17 cellular contexts compared by ENCODE assay signal in the genomic region with DNA sequence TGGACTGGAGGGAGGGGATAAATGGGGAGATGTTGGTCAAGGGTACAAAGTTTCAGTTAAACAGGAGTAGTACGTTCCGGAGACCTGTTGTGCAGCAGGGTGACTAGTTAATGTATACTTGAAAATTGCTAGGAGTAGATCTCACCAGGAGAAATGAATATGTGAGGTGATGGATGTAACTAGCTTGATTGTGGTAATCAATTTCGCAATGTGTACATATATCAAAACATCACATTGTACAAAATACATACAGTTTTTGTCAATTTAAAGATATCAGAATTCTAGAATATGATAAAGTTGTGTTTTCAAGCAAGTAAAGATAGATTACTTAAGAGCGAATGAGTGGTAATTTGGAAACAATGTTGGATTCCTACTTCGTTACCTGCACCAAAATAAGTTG. TPM values are rescaled to one million over a fixed set of nuclear protein-coding genes. Genes with fewer than 3 reads are reported as not detected.
DNase-seq lines count a peak whose midpoint lies in the region; ATAC-seq and TF ChIP-seq lines count a peak whose summit lies in the region.
"Had no signal": no experiment of that assay in that cellular context is flagged by ENCODE, and none has a peak within 500 bp of the region (broad histone marks: within the 10 kb centered on the region; RNA-seq: fewer than 3 reads in every experiment).

No MANE protein-coding gene starts in this region.

- BruUV-seq in IMR-90 (replicated peaks; lab: Mats Ljungman, UMichigan), result no TSS peak

- no peaks in the 10 kb centered on the region for H3K9me3 Mint-ChIP-seq in activated naive CD4-positive, alpha-beta T cell treated with anti-CD3 and anti-CD28 coated beads, Interleukin-2, amount 50 U/mL, for 24 hours
- H3K9me3 Mint-ChIP-seq in activated naive CD4-positive, alpha-beta T cell treated with anti-CD3 and anti-CD28 coated beads, Interleukin-2, amount 50 U/mL, for 72 hours, result no peaks in the 10 kb centered on the region
- H3K9me3 Mint-ChIP-seq in neural crest cell, result no peaks in the 10 kb centered on the region
- H3K9me3 Mint-ChIP-seq: CD8-positive, alpha-beta memory T cell; GM23338 had no signal

- no peaks in the 10 kb centered on the region for H3K9me1 ChIP-seq in IMR-90 (ENCODE audit: insufficient read depth, low read length)

- intact Hi-C loops in IMR-90 (cut with micrococcal nuclease), result no loop called here
- intact Hi-C loops in mucosa of descending colon (cut with DNase I, micrococcal nuclease), result no loop called here

- H2AK5ac ChIP-seq in IMR-90 (ENCODE audit: low read depth, low read length), result no peak overlapping the region
- H2AK5ac ChIP-seq in mesendoderm (ENCODE audit: low read length), result no peak overlapping the region

- CTCF ChIA-PET in IMR-90 (lab: Yijun Ruan, JAX), result interaction anchor here (1.5 to 1.6 kb wide), 2 partner anchors 13 to 108 kb away, joined by 3 to 10 read pairs; a partner anchor contains a TSS

- no peak overlapping the region for H3K18ac ChIP-seq in IMR-90 (ENCODE audit: low read depth, low read length)
- H3K18ac ChIP-seq in mesendoderm (ENCODE audit: low read length), result no peak overlapping the region

- WGBS in IMR-90 (ENCODE audit: extremely low coverage in 2 of 2, insufficient read length in 1 of 2), 2 experiments, result 30% methylated on average over 2 of the region's 5 CpGs; no CpG with 5 or more reads in 1 of the 2 experiments
- no CpG with 5 or more reads among the region's 5 CpGs for WGBS in mesendoderm (ENCODE audit: extremely low coverage, insufficient coverage, low lambda C conversion rate)

- no peak overlapping the region for H2BK20ac ChIP-seq in IMR-90 (ENCODE audit: low read depth, low read length)

- H3K9me3 ChIP-seq in IMR-90 (ENCODE audit: control insufficient read depth, insufficient read depth, low read length), result no peaks in the 10 kb centered on the region
- no peaks in the 10 kb centered on the region for H3K9me3 ChIP-seq in T-helper 17 cell (ENCODE audit: control insufficient read depth, low read length, poor library complexity, severe bottlenecking)
- H3K9me3 ChIP-seq in mucosa of descending colon, result no peaks in the 10 kb centered on the region
- H3K9me3 ChIP-seq: BE2C had no signal

- dilution Hi-C loops in IMR-90 (cut with HindIII; ENCODE audit: low sequenced_read_pairs, unreplicated experiment), result no loop called here

- in situ Hi-C loops in IMR-90 (cut with MboI; ENCODE audit: low sequenced_read_pairs), result no loop called here

- H3K56ac ChIP-seq in IMR-90 (ENCODE audit: extremely low read depth, insufficient read depth, low read length) (no peak overlapping the region), mesendoderm (ENCODE audit: low read length) (no peak overlapping the region)

- H2AK9ac ChIP-seq in IMR-90 (replicated peaks; ENCODE audit: low read depth, low read length, poor library complexity), result no peak overlapping the region

- H2BK120ac ChIP-seq in IMR-90 (ENCODE audit: low read depth, low read length) (no peak overlapping the region), mesendoderm (ENCODE audit: low read depth, low read length) (no peak overlapping the region)

- H3K79me2 ChIP-seq in mesendoderm (ENCODE audit: control insufficient read depth, insufficient read depth, low read length), result no peaks in the 10 kb centered on the region

- H3K27me3 Mint-ChIP-seq in activated naive CD4-positive, alpha-beta T cell treated with anti-CD3 and anti-CD28 coated beads, Interleukin-2, amount 50 U/mL, for 24 hours, result no peaks in the 10 kb centered on the region
- H3K27me3 Mint-ChIP-seq in T-helper 17 cell (no peaks in the 10 kb centered on the region), neural crest cell (ENCODE audit: low read depth) (peaks cover 6% of the 10 kb centered on the region)
- H3K27me3 Mint-ChIP-seq: CD4-positive, CD25-positive, alpha-beta regulatory T cell; CD8-positive, alpha-beta memory T cell had no signal

- H2BK15ac ChIP-seq in IMR-90 (ENCODE audit: low read depth, low read length), result no peak overlapping the region
- H2BK15ac ChIP-seq in mesendoderm (replicated peaks; ENCODE audit: low read depth), result no peak overlapping the region

- no peak for TF ChIP-seq CTCF in IMR-90 (conservative IDR thresholded peaks at IDR 0.05; ENCODE audit: low read depth, low read length)
- TF ChIP-seq CTCF in neural crest cell (conservative IDR thresholded peaks at IDR 0.05), result no peak
- TF ChIP-seq CTCF in mucosa of descending colon (IDR thresholded peaks at IDR 0.05), result no peak

- H3K4me1 ChIP-seq in IMR-90 (ENCODE audit: control insufficient read depth, insufficient read depth, low read length) (no peaks in the 10 kb centered on the region), mucosa of descending colon (ENCODE audit: low read depth) (no peaks in the 10 kb centered on the region), mesendoderm (ENCODE audit: control insufficient read depth, low read depth, low read length) (no peaks in the 10 kb centered on the region)
- H3K4me1 ChIP-seq: BE2C had no signal

- no peak for TF ChIP-seq POLR2A in IMR-90 (IDR thresholded peaks at IDR 0.05; ENCODE audit: low read depth, low read length)

- H3K4me3 ChIP-seq in IMR-90 (ENCODE audit: insufficient read depth, low read depth, low read length) (no peak overlapping the region), mucosa of descending colon (no peak overlapping the region), mesendoderm (ENCODE audit: low read length) (no peak overlapping the region)
- H3K4me3 ChIP-seq: GM23338 had no signal

- H2BK5ac ChIP-seq in IMR-90 (ENCODE audit: low read depth, low read length, poor library complexity, severe bottlenecking), result no peak overlapping the region
- H2BK5ac ChIP-seq in mesendoderm (ENCODE audit: low read length), result no peak overlapping the region

- H3K4ac ChIP-seq in IMR-90 (ENCODE audit: low read depth, low read length) (no peak overlapping the region), mesendoderm (ENCODE audit: low read depth, low read length) (no peak overlapping the region)

- peaks cover 3% of the 10 kb centered on the region for H3K4me1 Mint-ChIP-seq in activated naive CD4-positive, alpha-beta T cell treated with anti-CD3 and anti-CD28 coated beads, Interleukin-2, amount 50 U/mL, for 24 hours
- H3K4me1 Mint-ChIP-seq in T-helper 17 cell (peaks cover 5% of the 10 kb centered on the region), neural crest cell (no peaks in the 10 kb centered on the region)
- H3K4me1 Mint-ChIP-seq: CD4-positive, CD25-positive, alpha-beta regulatory T cell; GM23338 had no signal

- DNase-seq in activated naive CD4-positive, alpha-beta T cell treated with anti-CD3 and anti-CD28 coated beads, Interleukin-2, amount 50 U/mL, for 72 hours (ENCODE audit: low spot score in 2 of 2), result no peak
- DNase-seq in IMR-90, result no peak
- DNase-seq in T-helper 17 cell, result no peak
- DNase-seq in neural crest cell (ENCODE audit: low read depth, low spot score), result no peak
- DNase-seq in mucosa of descending colon, result no peak
- no peak for DNase-seq in mesendoderm
- DNase-seq: ACHN; BE2C; C1 segment of cervical spinal cord; CD4-positive, CD25-positive, alpha-beta regulatory T cell; CD8-positive, alpha-beta memory T cell; COR-L47; GDM1; HCEC 1CT had no signal

- H3K27ac ChIP-seq in IMR-90 (ENCODE audit: insufficient read depth, low read length), result no peak overlapping the region
- no peak overlapping the region for H3K27ac ChIP-seq in mesendoderm (ENCODE audit: low read depth, low read length)

- H3K79me1 ChIP-seq in IMR-90 (ENCODE audit: low read depth in 1 of 2, low read length in 2 of 2), result peaks cover 0 to 2% of the 10 kb centered on the region in 2 experiments; a peak in 1 of 4 replicates
- no peaks in the 10 kb centered on the region for H3K79me1 ChIP-seq in mesendoderm (ENCODE audit: low read length)

- H4K5ac ChIP-seq in IMR-90 (ENCODE audit: low read depth, low read length) (no peak overlapping the region), mesendoderm (ENCODE audit: low read length) (no peak overlapping the region)

- POLR2A ChIA-PET in IMR-90 (lab: Charles Lee; ENCODE audit: unreplicated experiment), result no interaction called here

- no peak overlapping the region for H3K23ac ChIP-seq in IMR-90 (ENCODE audit: low read depth, low read length)
- H3K23ac ChIP-seq in mesendoderm (ENCODE audit: low read length), result no peak overlapping the region

- ATAC-seq in activated naive CD4-positive, alpha-beta T cell treated with anti-CD3 and anti-CD28 coated beads, Interleukin-2, amount 50 U/mL, for 72 hours, result no peak
- no peak for ATAC-seq in IMR-90 (ENCODE audit: low read depth)
- no peak for ATAC-seq in T-helper 17 cell
- ATAC-seq in mucosa of descending colon, result no peak
- ATAC-seq: GM23338 had no signal

- no peak overlapping the region for H4K91ac ChIP-seq in IMR-90 (ENCODE audit: insufficient read depth, low read depth, low read length)

- no peaks in the 10 kb centered on the region for H4K20me1 ChIP-seq in IMR-90 (ENCODE audit: insufficient read depth, low read length)

- no peak overlapping the region for H4K8ac ChIP-seq in IMR-90 (ENCODE audit: low read depth in 2 of 2, low read length in 2 of 2)
- no peak overlapping the region for H4K8ac ChIP-seq in mesendoderm (ENCODE audit: low read depth, low read length)

- H3K36me3 Mint-ChIP-seq in activated naive CD4-positive, alpha-beta T cell treated with anti-CD3 and anti-CD28 coated beads, Interleukin-2, amount 50 U/mL, for 24 hours, result peaks cover 28% of the 10 kb centered on the region
- peaks cover 18 to 30% of the 10 kb centered on the region in 2 donors for H3K36me3 Mint-ChIP-seq in activated naive CD4-positive, alpha-beta T cell treated with anti-CD3 and anti-CD28 coated beads, Interleukin-2, amount 50 U/mL, for 72 hours
- H3K36me3 Mint-ChIP-seq in T-helper 17 cell (ENCODE audit: low read depth), result peaks cover 11% of the 10 kb centered on the region
- H3K36me3 Mint-ChIP-seq in neural crest cell (ENCODE audit: low read depth), result peaks cover 24% of the 10 kb centered on the region

- H3K27me3 ChIP-seq in IMR-90 (ENCODE audit: control insufficient read depth, insufficient read depth, low read length) (no peaks in the 10 kb centered on the region), mesendoderm (ENCODE audit: insufficient read depth, low read length, poor library complexity) (no peaks in the 10 kb centered on the region)
- H3K27me3 ChIP-seq: BE2C had no signal

- no peak overlapping the region for H3K14ac ChIP-seq in IMR-90 (replicated peaks; ENCODE audit: low read depth, low read length)

- no peak overlapping the region for H3K4me3 Mint-ChIP-seq in activated naive CD4-positive, alpha-beta T cell treated with anti-CD3 and anti-CD28 coated beads, Interleukin-2, amount 50 U/mL, for 24 hours
- no peak overlapping the region for H3K4me3 Mint-ChIP-seq in T-helper 17 cell
- no peak overlapping the region for H3K4me3 Mint-ChIP-seq in neural crest cell
- H3K4me3 Mint-ChIP-seq: CD4-positive, CD25-positive, alpha-beta regulatory T cell; CD8-positive, alpha-beta memory T cell; GM23338 had no signal

- H3K4me2 ChIP-seq in IMR-90 (ENCODE audit: low read depth, low read length) (no peak overlapping the region), mesendoderm (ENCODE audit: low read length) (no peak overlapping the region)
- H3K4me2 ChIP-seq: GM23338 had no signal

- no peak overlapping the region for H2AFZ ChIP-seq in IMR-90 (replicated peaks; ENCODE audit: low read length, poor library complexity)
- H2AFZ ChIP-seq: GM23338 had no signal

- peak overlapping the region; percentile 55 for H3K27ac Mint-ChIP-seq in activated naive CD4-positive, alpha-beta T cell treated with anti-CD3 and anti-CD28 coated beads, Interleukin-2, amount 50 U/mL, for 24 hours
- H3K27ac Mint-ChIP-seq in activated naive CD4-positive, alpha-beta T cell treated with anti-CD3 and anti-CD28 coated beads, Interleukin-2, amount 50 U/mL, for 72 hours, result peak overlapping the region in 1 of 2 donors; percentile 17
- H3K27ac Mint-ChIP-seq in T-helper 17 cell (peak overlapping the region; percentile 56), neural crest cell (ENCODE audit: unreplicated experiment) (peak overlapping the region; percentile 51)
- H3K27ac Mint-ChIP-seq: GM23338 had no signal

- no peak overlapping the region for H3K9ac ChIP-seq in IMR-90 (ENCODE audit: low read depth, low read length)
- H3K9ac ChIP-seq in mesendoderm (ENCODE audit: low read length), result no peak overlapping the region

- H3K36me3 ChIP-seq in IMR-90 (ENCODE audit: control insufficient read depth, insufficient read depth, low read length) (peaks cover 17% of the 10 kb centered on the region), mucosa of descending colon (ENCODE audit: low read depth) (no peaks in the 10 kb centered on the region), mesendoderm (ENCODE audit: control insufficient read depth, insufficient read depth, low read length) (peaks cover 10% of the 10 kb centered on the region)

- TF ChIP-seq RAD21 in IMR-90 (IDR thresholded peaks at IDR 0.05; ENCODE audit: low read length), result no peak

RNA-seq across cellular contexts. Expression of a gene that starts 13.3 kb away (rescaled TPM):
- total RNA-seq in activated naive CD4-positive, alpha-beta T cell treated with anti-CD3 and anti-CD28 coated beads, Interleukin-2, amount 50 U/mL, for 72 hours, result 100 to 1,000 TPM; 329 to 492 TPM
- total RNA-seq in IMR-90 (2012; rRNA removed), result 279 and 308 TPM in 2 replicates
- polyA plus RNA-seq in IMR-90 (2012; rRNA removed), result 271 and 306 TPM in 2 replicates
- 585 and 1,119 TPM in 2 replicates for polyA plus RNA-seq in IMR-90 (2012; cell fraction: cytosol; rRNA removed)
- polyA plus RNA-seq in IMR-90 (2012; cell fraction: nucleus; rRNA removed; ENCODE audit: low replicate concordance), result 500 and 1,302 TPM in 2 replicates
- 100 to 1,000 TPM; 376 to 391 TPM for total RNA-seq in T-helper 17 cell
- 317 and 324 TPM in 2 replicates for total RNA-seq in neural crest cell
- total RNA-seq in mucosa of descending colon, result 100 to 1,000 TPM; 207 to 228 (median 218) TPM
- polyA plus RNA-seq in mesendoderm (2013, experiment 1 of 2), result 498 TPM
- 521 TPM for polyA plus RNA-seq in mesendoderm (2013, experiment 2 of 2)

RNA-seq across cellular contexts. Expression of a gene that starts 35.1 kb away (rescaled TPM):
- total RNA-seq in activated naive CD4-positive, alpha-beta T cell treated with anti-CD3 and anti-CD28 coated beads, Interleukin-2, amount 50 U/mL, for 72 hours, result not detected
- total RNA-seq in IMR-90 (2012; rRNA removed) (25.6 and 36.7 TPM in 2 replicates), T-helper 17 cell (not detected), neural crest cell (not detected in 2 replicates), mucosa of descending colon (not detected)
- 5.8 and 6.5 TPM in 2 replicates for polyA plus RNA-seq in IMR-90 (2012; rRNA removed)
- 4.6 and 5.6 TPM in 2 replicates for polyA plus RNA-seq in IMR-90 (2012; cell fraction: cytosol; rRNA removed)
- polyA plus RNA-seq in IMR-90 (2012; cell fraction: nucleus; rRNA removed; ENCODE audit: low replicate concordance), result 2.4 and 2.5 TPM in 2 replicates
- polyA plus RNA-seq in mesendoderm (2013, experiment 1 of 2), result 0.04 TPM
- 0.04 TPM for polyA plus RNA-seq in mesendoderm (2013, experiment 2 of 2)
- total RNA-seq: CD4-positive, CD25-positive, alpha-beta regulatory T cell; CD8-positive, alpha-beta memory T cell; HT-29 had no signal
- polyA plus RNA-seq: CD4-positive, CD25-positive, alpha-beta regulatory T cell; CD8-positive, alpha-beta memory T cell had no signal

RNA-seq across cellular contexts. Expression of a gene that starts 58.9 kb away (rescaled TPM):
- total RNA-seq in activated naive CD4-positive, alpha-beta T cell treated with anti-CD3 and anti-CD28 coated beads, Interleukin-2, amount 50 U/mL, for 72 hours, result not detected
- total RNA-seq in IMR-90 (2012; rRNA removed) (under 0.01 TPM in 1 of 2 replicates, not detected in the other), T-helper 17 cell (not detected), neural crest cell (not detected in 2 replicates), mucosa of descending colon (not detected)
- 0.03 and 0.13 TPM in 2 replicates for polyA plus RNA-seq in IMR-90 (2012; rRNA removed)
- not detected in 2 replicates for polyA plus RNA-seq in IMR-90 (2012; cell fraction: cytosol; rRNA removed)
- polyA plus RNA-seq in IMR-90 (2012; cell fraction: nucleus; rRNA removed; ENCODE audit: low replicate concordance), result 0.12 and 1.1 TPM in 2 replicates
- polyA plus RNA-seq in mesendoderm (2013, experiment 1 of 2), result not detected
- polyA plus RNA-seq in mesendoderm (2013, experiment 2 of 2), result not detected
- total RNA-seq: CD4-positive, CD25-positive, alpha-beta regulatory T cell; CD8-positive, alpha-beta memory T cell; HT-29 had no signal
- polyA plus RNA-seq: CD4-positive, CD25-positive, alpha-beta regulatory T cell; CD8-positive, alpha-beta memory T cell had no signal

Comparison
In these comparisons a context has a peak if more than half of its experiments do, and no peak if none do; other contexts are left out.
1. RNA of a gene that starts 35.1 kb away (total RNA-seq): 25.6 to 36.7 TPM in IMR-90; not detected in activated naive CD4-positive, alpha-beta T cell treated with anti-CD3 and anti-CD28 coated beads, Interleukin-2, amount 50 U/mL, for 72 hours, not detected in T-helper 17 cell, not detected in neural crest cell and not detected in mucosa of descending colon; every median in the first group is over 10 times any median in the second.